ENCODE assay signal across 11 cellular contexts in genomic region chr16:13110124-13110796, GRCh38.
DNase-seq lines count a peak whose midpoint lies in the region; ATAC-seq, FAIRE-seq and TF ChIP-seq lines count a peak whose summit lies in the region.
"Had no signal": no experiment of that assay in that cellular context is flagged by ENCODE, and none has a peak within 500 bp of the region (broad histone marks: within the 10 kb centered on the region; RNA-seq: fewer than 3 reads in every experiment).

No MANE protein-coding gene starts in this region.

- H4K20me1 ChIP-seq in HepG2 (ENCODE audit: insufficient read depth, low read length), result no peaks in the 10 kb centered on the region

- H3K9ac ChIP-seq in HepG2 (ENCODE audit: insufficient read depth, low read depth, low read length), result peak overlapping the region; percentile 27

- peak; percentile 98 for ATAC-seq in HepG2
- peak; percentile 95 for ATAC-seq in thoracic aorta (ENCODE audit: insufficient number of reproducible peaks, low FRiP score, low read depth)
- no peak for ATAC-seq in activated CD8-positive, alpha-beta T cell treated with anti-CD3 and anti-CD28 coated beads for 36 hours

- TF ChIP-seq EP300 in Ishikawa (IDR thresholded peaks at IDR 0.05; ENCODE audit: borderline replicate concordance) (peak; percentile 52), HepG2 (IDR thresholded peaks at IDR 0.05; ENCODE audit: low read depth in 2 of 2, low read length in 2 of 2) (peak; percentile 90 to 96; a peak in 3 of 4 replicates), HepG2 (CRISPR knock-in tag; IDR thresholded peaks at IDR 0.05; ENCODE audit: borderline replicate concordance) (peak; percentile 91), stomach (IDR thresholded peaks at IDR 0.05) (no peak)

- H3K27ac ChIP-seq in coronary artery (peak overlapping the region; percentile 65 to 87), HepG2 (ENCODE audit: extremely low read length, insufficient read depth, low read length) (peak overlapping the region; percentile 69), thoracic aorta (peak overlapping the region; percentile 89 to 91), stomach (no peak overlapping the region), WERI-Rb-1 (no peak overlapping the region)

- intact Hi-C loops in HepG2 (cut with micrococcal nuclease; ENCODE audit: unreplicated experiment) (loop anchor here (5.0 kb wide), 1 partner anchor 213 kb away; no protein-coding TSS in a partner anchor), stomach (cut with DNase I; ENCODE audit: low total_unique reads) (no loop called here)
- intact Hi-C loops in activated CD8-positive, alpha-beta T cell treated with anti-CD3 and anti-CD28 coated beads for 36 hours (cut with micrococcal nuclease), result no loop called here

- DNase-seq in coronary artery (ENCODE audit: low spot score) (peak; percentile 82), HepG2 (ENCODE audit: low spot score) (peak; percentile 99), thoracic aorta (ENCODE audit: low spot score) (peak; percentile 31), activated T-cell treated with anti-CD3 and anti-CD28 coated beads for 4 hours (no peak), stomach (no peak), WERI-Rb-1 (no peak)
- DNase-seq in activated CD8-positive, alpha-beta T cell treated with anti-CD3 and anti-CD28 coated beads for 36 hours, result no peak
- DNase-seq: activated CD4-positive, alpha-beta memory T cell treated with anti-CD3 and anti-CD28 coated beads, Interleukin-2, amount 10 ng/mL, durations not matched to agents 7 days and 5 days; DND-41; NCI-H187 treated with DMSO at 0.1 percent for 48 hours had no signal

- peak overlapping the region; percentile 37 for H3K4me3 ChIP-seq in coronary artery
- peak overlapping the region in 1 of 3 experiments; percentile 32; a peak in 1 of 6 replicates for H3K4me3 ChIP-seq in HepG2 (replicated peaks in 1 of 3; ENCODE audit: insufficient read depth in 1 of 3, low read depth in 2 of 3, low read length in 3 of 3)
- H3K4me3 ChIP-seq in thoracic aorta, result peak overlapping the region; percentile 26
- no peak overlapping the region for H3K4me3 ChIP-seq in stomach
- H3K4me3 ChIP-seq in WERI-Rb-1 (ENCODE audit: low read depth, low read length), result no peak overlapping the region

- H3K27me3 Mint-ChIP-seq in activated CD8-positive, alpha-beta T cell treated with anti-CD3 and anti-CD28 coated beads for 36 hours, result peaks cover 1% of the 10 kb centered on the region
- H3K27me3 Mint-ChIP-seq: activated CD4-positive, alpha-beta memory T cell treated with anti-CD3 and anti-CD28 coated beads, Interleukin-2, amount 10 ng/mL, durations not matched to agents 7 days and 5 days had no signal

- CTCF ChIA-PET in HepG2 (lab: Yijun Ruan, JAX; ENCODE audit: low intra/inter-chr PET ratio, low total read pairs), result no interaction called here
- CTCF ChIA-PET in activated CD8-positive, alpha-beta T cell treated with anti-CD3 and anti-CD28 coated beads for 36 hours (lab: Charles Lee), result interaction anchor here (0.8 kb wide), 1 partner anchor 17 kb away, joined by 3 read pairs; no protein-coding TSS in a partner anchor

- peak overlapping the region; percentile 21 for H2AFZ ChIP-seq in HepG2 (ENCODE audit: low read length)

- no peaks in the 10 kb centered on the region for H3K36me3 Mint-ChIP-seq in activated CD8-positive, alpha-beta T cell treated with anti-CD3 and anti-CD28 coated beads for 36 hours (ENCODE audit: low read depth)

- peaks cover 3% of the 10 kb centered on the region for H3K9me3 Mint-ChIP-seq in activated CD8-positive, alpha-beta T cell treated with anti-CD3 and anti-CD28 coated beads for 36 hours

- peaks cover 41% of the 10 kb centered on the region for H3K4me1 ChIP-seq in HepG2 (ENCODE audit: insufficient read depth, low read length)
- H3K4me1 ChIP-seq in thoracic aorta (ENCODE audit: control insufficient read depth in 1 of 2, low read depth in 2 of 2), result peaks cover 22 to 38% of the 10 kb centered on the region in 2 donors
- no peaks in the 10 kb centered on the region for H3K4me1 ChIP-seq in stomach

- no peak for TF ChIP-seq RAD21 in Ishikawa (IDR thresholded peaks at IDR 0.05; ENCODE audit: low read depth)
- peak; percentile 26; the same call in 1 of the 2 replicates for TF ChIP-seq RAD21 in HepG2 (CRISPR knock-in tag; IDR thresholded peaks at IDR 0.05)

- BruUV-seq in HepG2 (replicated peaks; lab: Mats Ljungman, UMichigan), result no TSS peak

- H3K36me3 ChIP-seq in HepG2 (replicated peaks in 1 of 2; ENCODE audit: control insufficient read depth in 1 of 2, insufficient read depth in 2 of 2, low read length in 2 of 2) (no peaks in the 10 kb centered on the region), thoracic aorta (no peaks in the 10 kb centered on the region), stomach (no peaks in the 10 kb centered on the region), WERI-Rb-1 (no peaks in the 10 kb centered on the region)

- in situ Hi-C loops in HepG2 (cut with HindIII; ENCODE audit: extremely low pct_ligation_motif_present, low pct_unique_long_range_greater_than_20kb), result no loop called here

- no peaks in the 10 kb centered on the region for H3K79me2 ChIP-seq in HepG2 (ENCODE audit: insufficient read depth, low read length)

- 1% methylated on average over 7 of the region's 7 CpGs for WGBS in HepG2 (ENCODE audit: low lambda C conversion rate)
- 31 to 50% (median 43%) methylated on average over 7 of the region's 7 CpGs for WGBS in stomach, 5 donors

- TF ChIP-seq POLR2A in HepG2 (IDR thresholded peaks at IDR 0.05; ENCODE audit: insufficient read depth in 1 of 2, low read depth in 2 of 2, low read length in 2 of 2) (peak in 1 of 2 experiments; percentile 56; a peak in 2 of 4 replicates), stomach (IDR thresholded peaks at IDR 0.05) (no peak)

- FAIRE-seq in HepG2 (lab: Jason Lieb, UNC), result peak; percentile 99

- H3K27me3 ChIP-seq in HepG2 (ENCODE audit: control insufficient read depth in 1 of 2, insufficient read depth in 2 of 2, low read length in 2 of 2), result no peaks in the 10 kb centered on the region
- H3K27me3 ChIP-seq in thoracic aorta (replicated peaks; ENCODE audit: insufficient read depth), result no peaks in the 10 kb centered on the region
- H3K27me3 ChIP-seq in stomach, result no peaks in the 10 kb centered on the region
- no peaks in the 10 kb centered on the region for H3K27me3 ChIP-seq in WERI-Rb-1 (ENCODE audit: insufficient read depth, low read depth, severe bottlenecking)

- TF ChIP-seq CTCF in coronary artery (IDR thresholded peaks at IDR 0.05) (no peak), HepG2 (CRISPR knock-in tag; IDR thresholded peaks at IDR 0.05) (peak; percentile 10; the same call in 1 of the 2 replicates), thoracic aorta (IDR thresholded peaks at IDR 0.05) (no peak), stomach (IDR thresholded peaks at IDR 0.05) (no peak), WERI-Rb-1 (IDR thresholded peaks at IDR 0.05; ENCODE audit: low read depth, low read length) (no peak)
- TF ChIP-seq CTCF in activated CD8-positive, alpha-beta T cell treated with anti-CD3 and anti-CD28 coated beads for 36 hours (IDR thresholded peaks at IDR 0.05), result no peak

- POLR2A ChIA-PET in HepG2 (lab: Yijun Ruan, JAX), result no interaction called here
- POLR2A ChIA-PET in activated CD8-positive, alpha-beta T cell treated with anti-CD3 and anti-CD28 coated beads for 36 hours (lab: Charles Lee), result no interaction called here

- H3K4me3 Mint-ChIP-seq in activated CD8-positive, alpha-beta T cell treated with anti-CD3 and anti-CD28 coated beads for 36 hours, result no peak overlapping the region
- H3K4me3 Mint-ChIP-seq: activated CD4-positive, alpha-beta memory T cell treated with anti-CD3 and anti-CD28 coated beads, Interleukin-2, amount 10 ng/mL, durations not matched to agents 7 days and 5 days had no signal

- H3K27ac Mint-ChIP-seq in activated CD8-positive, alpha-beta T cell treated with anti-CD3 and anti-CD28 coated beads for 36 hours, result no peak overlapping the region
- H3K27ac Mint-ChIP-seq: activated CD4-positive, alpha-beta memory T cell treated with anti-CD3 and anti-CD28 coated beads, Interleukin-2, amount 10 ng/mL, durations not matched to agents 7 days and 5 days had no signal

- no peaks in the 10 kb centered on the region for H3K4me1 Mint-ChIP-seq in activated CD8-positive, alpha-beta T cell treated with anti-CD3 and anti-CD28 coated beads for 36 hours (ENCODE audit: low read depth)
- H3K4me1 Mint-ChIP-seq: activated CD4-positive, alpha-beta memory T cell treated with anti-CD3 and anti-CD28 coated beads, Interleukin-2, amount 10 ng/mL, durations not matched to agents 7 days and 5 days had no signal

- H3K9me3 ChIP-seq in HepG2 (ENCODE audit: low read length), result no peaks in the 10 kb centered on the region
- no peaks in the 10 kb centered on the region for H3K9me3 ChIP-seq in thoracic aorta
- peaks cover 0 to 4% (median 2%) of the 10 kb centered on the region in 4 donors for H3K9me3 ChIP-seq in stomach
- H3K9me3 ChIP-seq in WERI-Rb-1 (ENCODE audit: severe bottlenecking), result no peaks in the 10 kb centered on the region

- peak overlapping the region; percentile 63 for H3K4me2 ChIP-seq in HepG2 (ENCODE audit: low read depth, low read length)

TF ChIP-seq in Ishikawa, 13 proteins besides CTCF, POLR2A, EP300 and RAD21 (continues in another document):
- TF ChIP-seq TEAD4 (IDR thresholded peaks at IDR 0.05), result peak; percentile 77
- TF ChIP-seq NFIC (IDR thresholded peaks at IDR 0.05), result no peak
- no peak for TF ChIP-seq EGR1 (IDR thresholded peaks at IDR 0.05)
- peak; percentile 50; the same call in 1 of the 2 replicates for TF ChIP-seq FOXM1 (IDR thresholded peaks at IDR 0.05; ENCODE audit: borderline replicate concordance, low read depth)
- no peak for TF ChIP-seq ZBTB7A (IDR thresholded peaks at IDR 0.05; ENCODE audit: low read depth)
- no peak for TF ChIP-seq CREB1 (IDR thresholded peaks at IDR 0.05; ENCODE audit: low read depth)
- peak; percentile 61 for TF ChIP-seq TCF12 (IDR thresholded peaks at IDR 0.05; ENCODE audit: low read depth)
- peak; percentile 20; the same call in 1 of the 2 replicates for TF ChIP-seq MAX (IDR thresholded peaks at IDR 0.05)

TF ChIP-seq in HepG2, 621 proteins besides CTCF, POLR2A, EP300 and RAD21 (continues in another document):
- TF ChIP-seq ZFP91 (CRISPR knock-in tag; IDR thresholded peaks at IDR 0.05; ENCODE audit: borderline replicate concordance), result peak; percentile 22; the same call in 1 of the 2 replicates
- peak; percentile 82 for TF ChIP-seq XRCC5 (optimal IDR thresholded peaks at IDR 0.05; ENCODE audit: low read length)

Comparison
In these comparisons a context has a peak if more than half of its experiments do, and no peak if none do; other contexts are left out.
1. DNase-seq: peak in coronary artery (single experiment), HepG2 (single experiment) and thoracic aorta (single experiment); none in activated CD8-positive, alpha-beta T cell treated with anti-CD3 and anti-CD28 coated beads for 36 hours (single experiment), activated T-cell treated with anti-CD3 and anti-CD28 coated beads for 4 hours (single experiment), stomach (single experiment) and WERI-Rb-1 (single experiment).
2. H3K27ac ChIP-seq: peak in coronary artery (2 of 2), HepG2 (single experiment) and thoracic aorta (2 of 2); none in stomach (0 of 5) and WERI-Rb-1 (single experiment).
3. H3K4me3 ChIP-seq: peak in coronary artery (single experiment) and thoracic aorta (single experiment); none in stomach (0 of 4) and WERI-Rb-1 (single experiment).